Comparison of ENCODE assay signal across 8 cellular contexts in the genomic region with DNA sequence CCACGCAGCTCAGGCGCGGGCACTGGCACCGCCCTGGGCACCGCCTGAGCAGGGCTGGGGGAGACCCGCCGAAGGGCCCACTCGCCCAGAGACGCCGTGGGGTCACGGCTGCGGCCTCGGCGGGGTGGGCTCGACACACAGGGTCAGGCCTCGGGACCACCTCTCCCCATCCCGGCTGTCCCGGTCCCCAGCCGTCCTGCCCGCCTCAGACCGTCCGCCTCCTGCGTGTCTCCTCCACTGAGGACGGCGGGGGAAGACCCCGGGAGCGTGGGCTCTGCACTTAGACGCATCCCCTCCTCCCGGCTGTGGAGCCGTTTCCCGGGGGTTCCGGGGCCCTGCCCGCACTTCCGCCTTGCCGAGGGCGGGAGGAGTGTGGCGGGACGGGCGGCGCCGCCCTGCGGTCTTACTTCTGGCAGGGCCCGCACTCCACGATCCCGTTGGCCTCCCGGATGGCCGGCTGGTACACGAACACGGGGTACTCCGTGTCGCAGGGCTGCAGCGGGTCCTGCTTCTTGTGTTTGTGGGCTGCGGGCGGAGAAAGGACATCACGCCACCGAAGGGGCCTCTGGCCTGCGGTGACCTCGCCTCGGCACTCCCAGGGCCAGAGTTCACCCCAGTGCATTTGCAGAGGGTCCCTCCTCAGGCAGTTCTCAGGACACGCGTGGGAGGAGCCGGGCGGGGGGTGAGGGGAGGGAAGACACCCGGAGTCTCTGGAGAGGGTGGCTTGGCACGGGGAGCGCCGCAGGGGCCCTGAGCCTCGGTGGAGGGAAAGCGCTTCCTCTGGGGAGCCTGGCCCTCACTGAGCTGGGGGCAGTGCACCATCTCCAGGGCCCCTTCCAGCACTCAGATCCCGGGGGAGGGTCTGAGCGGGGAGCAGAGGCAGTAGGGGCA. TPM values are rescaled to one million over a fixed set of nuclear protein-coding genes. Genes with fewer than 3 reads are reported as not detected.
DNase-seq lines count a peak whose midpoint lies in the region; ATAC-seq and TF ChIP-seq lines count a peak whose summit lies in the region.

No MANE protein-coding gene starts in this region.

- in situ Hi-C loops in mammary epithelial cell (cut with MboI; ENCODE audit: low sequenced_read_pairs in 2 of 2) = loop anchor here in 1 of 2 donors (10.0 kb wide), 1 partner anchor 138 kb away; no protein-coding TSS in a partner anchor
- in situ Hi-C loops in ACHN (cut with HindIII; ENCODE audit: low pct_ligation_motif_present, low pct_unique_long_range_greater_than_20kb, low sequenced_read_pairs) = loop anchor here (25.0 kb wide), 1 partner anchor 135 kb away; no protein-coding TSS in a partner anchor

- H3K36me3 Mint-ChIP-seq in stimulated activated effector memory CD8-positive, alpha-beta T cell treated with anti-CD3 and anti-CD28 coated beads, Interleukin-12 subunit alpha, Interleukin-12 subunit beta, amount 100 ng/mL, for 72 hours = peaks cover 6% of the 10 kb centered on the region

- H3K27ac Mint-ChIP-seq in stimulated activated effector memory CD8-positive, alpha-beta T cell treated with anti-CD3 and anti-CD28 coated beads, Interleukin-12 subunit alpha, Interleukin-12 subunit beta, amount 100 ng/mL, for 72 hours = peak overlapping the region; percentile 94

- peak overlapping the region; percentile 93 for H3K4me2 ChIP-seq in mammary epithelial cell (ENCODE audit: insufficient read depth, low read depth, low read length)

- peak overlapping the region; percentile 86 for H2AFZ ChIP-seq in mammary epithelial cell (ENCODE audit: low read depth, low read length)

- H3K4me3 ChIP-seq in AG10803 (ENCODE audit: low read length) = peak overlapping the region; percentile 65
- H3K4me3 ChIP-seq in mammary epithelial cell (replicated peaks in 1 of 3; ENCODE audit: insufficient read depth in 1 of 3, low read depth in 2 of 3, low read length in 3 of 3) = peak overlapping the region; percentile 9 to 39 (median 36)
- peak overlapping the region; percentile 66 for H3K4me3 ChIP-seq in lung

- peak overlapping the region; percentile 74 for H3K4me3 Mint-ChIP-seq in stimulated activated effector memory CD8-positive, alpha-beta T cell treated with anti-CD3 and anti-CD28 coated beads, Interleukin-12 subunit alpha, Interleukin-12 subunit beta, amount 100 ng/mL, for 72 hours

- ATAC-seq in GM21723 (IDR thresholded peaks at IDR 0.05; ENCODE audit: unreplicated experiment) (peak; percentile 21), lung (ENCODE audit: insufficient read depth, low FRiP score) (peak; percentile 28)
- ATAC-seq in stimulated activated effector memory CD8-positive, alpha-beta T cell treated with anti-CD3 and anti-CD28 coated beads, Interleukin-12 subunit alpha, Interleukin-12 subunit beta, amount 100 ng/mL, for 72 hours = peak; percentile 4

- H3K9me3 Mint-ChIP-seq in stimulated activated effector memory CD8-positive, alpha-beta T cell treated with anti-CD3 and anti-CD28 coated beads, Interleukin-12 subunit alpha, Interleukin-12 subunit beta, amount 100 ng/mL, for 72 hours = no peaks in the 10 kb centered on the region

- H3K79me2 ChIP-seq in mammary epithelial cell (ENCODE audit: insufficient read depth, low read length) = no peaks in the 10 kb centered on the region

- H3K27ac ChIP-seq in mammary epithelial cell (ENCODE audit: insufficient read depth, low read depth, low read length) = no peak overlapping the region
- peak overlapping the region; percentile 75 to 91 for H3K27ac ChIP-seq in lung (ENCODE audit: low read depth in 1 of 2, low read length in 1 of 2)

- CTCF ChIA-PET in mammary epithelial cell (lab: Charles Lee; ENCODE audit: low non-redundant PET) = no interaction called here

- H3K4me1 Mint-ChIP-seq in stimulated activated effector memory CD8-positive, alpha-beta T cell treated with anti-CD3 and anti-CD28 coated beads, Interleukin-12 subunit alpha, Interleukin-12 subunit beta, amount 100 ng/mL, for 72 hours = peaks cover 13% of the 10 kb centered on the region

- intact Hi-C loops in mammary epithelial cell (cut with micrococcal nuclease) = loop anchor here (2.0 kb wide), 1 partner anchor 488 kb away; no protein-coding TSS in a partner anchor

- no peaks in the 10 kb centered on the region for H3K27me3 ChIP-seq in mammary epithelial cell (ENCODE audit: insufficient read depth, low read length)
- H3K27me3 ChIP-seq in lung (ENCODE audit: control insufficient read depth, insufficient read depth) = no peaks in the 10 kb centered on the region

- H3K9me3 ChIP-seq in mammary epithelial cell (replicated peaks; ENCODE audit: insufficient read depth, low read length) (no peaks in the 10 kb centered on the region), lung (ENCODE audit: control insufficient read depth in 2 of 2, insufficient read depth in 1 of 2, low read length in 1 of 2) (no peaks in the 10 kb centered on the region)

- TF ChIP-seq CTCF in AG10803 (conservative IDR thresholded peaks at IDR 0.05; ENCODE audit: low read length) (no peak), mammary epithelial cell (conservative IDR thresholded peaks at IDR 0.05 in 1 of 2, IDR thresholded peaks at IDR 0.05 in 1 of 2; ENCODE audit: extremely low read depth in 1 of 2, insufficient read depth in 1 of 2, low read depth in 1 of 2, low read length in 2 of 2) (no peak), lung (IDR thresholded peaks at IDR 0.05; ENCODE audit: control extremely low read depth, extremely low read depth) (no peak)

- H3K4me1 ChIP-seq in mammary epithelial cell (ENCODE audit: insufficient read depth, low read length) = peaks cover 14% of the 10 kb centered on the region
- peaks cover 0 to 6% of the 10 kb centered on the region in 2 donors for H3K4me1 ChIP-seq in lung (ENCODE audit: control insufficient read depth in 2 of 2, insufficient read depth in 2 of 2, low read length in 2 of 2)

- WGBS in mammary epithelial cell (ENCODE audit: low coverage, missing lambda C conversion rate) = 22% methylated on average over 31 of the region's 71 CpGs
- 9 to 16% methylated on average over 59 to 71 of the region's 71 CpGs for WGBS in lung, 2 donors

- H4K20me1 ChIP-seq in mammary epithelial cell (ENCODE audit: insufficient read depth, low read length) = no peaks in the 10 kb centered on the region

- DNase-seq in AG10803 (ENCODE audit: low read depth) = peak; percentile 26
- peak; percentile 43 to 62 (median 52) for DNase-seq in T-helper 1 cell
- DNase-seq in mammary epithelial cell = no peak
- peak; percentile 58 for DNase-seq in lung (ENCODE audit: low spot score)
- peak; percentile 35 to 79 for DNase-seq in stimulated activated effector memory CD8-positive, alpha-beta T cell treated with anti-CD3 and anti-CD28 coated beads, Interleukin-12 subunit alpha, Interleukin-12 subunit beta, amount 100 ng/mL, for 72 hours (ENCODE audit: low spot score in 2 of 2)
- no peak for DNase-seq in NCI-H146 treated with DMSO at 0.1 percent for 48 hours (lab: John Stamatoyannopoulos, UW; ENCODE audit: unreplicated experiment)
- DNase-seq in ACHN = no peak

- dilution Hi-C loops in mammary epithelial cell (cut with HindIII; ENCODE audit: low sequenced_read_pairs) = loop anchor here (25.0 kb wide), 1 partner anchor 135 kb away; no protein-coding TSS in a partner anchor

- H3K36me3 ChIP-seq in mammary epithelial cell (ENCODE audit: insufficient read depth, low read length) (no peaks in the 10 kb centered on the region), lung (ENCODE audit: control insufficient read depth in 2 of 2, insufficient read depth in 2 of 2, low read length in 2 of 2) (no peaks in the 10 kb centered on the region)

- H3K9ac ChIP-seq in mammary epithelial cell (ENCODE audit: insufficient read depth, low read length) = no peak overlapping the region

- BruUV-seq in mammary epithelial cell (replicated peaks; lab: Mats Ljungman, UMichigan) = no TSS peak

RNA-seq across cellular contexts. Expression of gene LRTM2, which starts 23.1 kb away (rescaled TPM):
- total RNA-seq in mammary epithelial cell = not detected
- not detected for polyA plus RNA-seq in mammary epithelial cell
- polyA minus RNA-seq in mammary epithelial cell = not detected
- total RNA-seq in lung = not detected
- polyA plus RNA-seq in lung = under 1 TPM; 0.01 to 0.06 TPM

Comparison
In these comparisons a context has a peak if more than half of its experiments do, and no peak if none do; other contexts are left out.
1. DNase-seq: peak in AG10803 (single experiment), T-helper 1 cell (5 of 5), lung (single experiment) and stimulated activated effector memory CD8-positive, alpha-beta T cell treated with anti-CD3 and anti-CD28 coated beads, Interleukin-12 subunit alpha, Interleukin-12 subunit beta, amount 100 ng/mL, for 72 hours (2 of 2); none in mammary epithelial cell (single experiment), NCI-H146 treated with DMSO at 0.1 percent for 48 hours (single experiment) and ACHN (single experiment).
2. Peak in every context shown above with its lines, with median percentiles within 50 percentile points of each other: H3K4me3 ChIP-seq and ATAC-seq.